ENCODE assay signal across 10 cellular contexts in the genomic region with DNA sequence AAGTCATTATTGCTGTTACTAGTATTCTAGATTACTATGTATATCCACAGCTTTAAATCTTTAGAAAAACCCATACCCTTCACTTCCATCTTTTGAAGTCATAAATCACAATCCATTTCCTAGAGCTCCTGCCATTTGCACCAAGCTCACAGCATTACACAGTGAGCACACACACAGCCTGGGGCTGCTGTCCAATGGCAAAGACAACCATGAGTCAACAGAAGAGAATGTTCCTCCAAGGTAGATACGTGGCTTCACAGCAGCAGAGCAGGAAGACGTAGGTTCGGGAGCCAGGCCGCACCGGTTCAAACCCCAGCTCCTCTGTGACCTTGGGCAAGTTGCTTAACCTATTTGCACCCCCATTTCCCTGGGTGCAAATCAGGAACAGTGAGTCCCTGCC.
DNase-seq lines count a peak whose midpoint lies in the region; ATAC-seq, FAIRE-seq and TF ChIP-seq lines count a peak whose summit lies in the region.
"Had no signal": no experiment of that assay in that cellular context is flagged by ENCODE, and none has a peak within 500 bp of the region (broad histone marks: within the 10 kb centered on the region; RNA-seq: fewer than 3 reads in every experiment).

No MANE protein-coding gene starts in this region.

- no peaks in the 10 kb centered on the region for H3K79me1 ChIP-seq in H9 (ENCODE audit: insufficient read depth, low read depth, low read length, poor library complexity, severe bottlenecking)

- H3K9ac ChIP-seq in fibroblast of lung (ENCODE audit: insufficient read depth, low read length), result no peak overlapping the region
- H3K9ac ChIP-seq in H9 (ENCODE audit: extremely low read depth, insufficient read length, low read length), result no peak overlapping the region

- H3K36me3 ChIP-seq in fibroblast of lung (ENCODE audit: control insufficient read depth, insufficient read depth, low read length) (no peaks in the 10 kb centered on the region), psoas muscle (ENCODE audit: insufficient read depth in 1 of 2, low read depth in 1 of 2) (no peaks in the 10 kb centered on the region)

- H3K4me1 Mint-ChIP-seq in H9, result peaks cover 14 to 15% of the 10 kb centered on the region in 2 experiments
- H3K4me1 Mint-ChIP-seq in WTC11, result peaks cover 5% of the 10 kb centered on the region; the same call in 1 of the 2 replicates

- no peak overlapping the region for H2AFZ ChIP-seq in fibroblast of lung (ENCODE audit: low read length)
- no peak overlapping the region for H2AFZ ChIP-seq in H9 (ENCODE audit: low read length)

- H3K9me3 Mint-ChIP-seq in H9, result no peaks in the 10 kb centered on the region
- no peaks in the 10 kb centered on the region for H3K9me3 Mint-ChIP-seq in WTC11

- WGBS in psoas muscle, 3 donors, result 25 to 33% (median 28%) methylated on average over 5 of the region's 5 CpGs
- WGBS in H9 (ENCODE audit: extremely low coverage, insufficient read length, low lambda C conversion rate), result no CpG with 5 or more reads among the region's 5 CpGs

- H2BK20ac ChIP-seq in H9 (ENCODE audit: low read depth, low read length, poor library complexity, severe bottlenecking), result no peak overlapping the region

- H3K4me2 ChIP-seq in fibroblast of lung (ENCODE audit: extremely low read depth, insufficient read depth, low read length) (no peak overlapping the region), H9 (ENCODE audit: insufficient read depth, insufficient read length, low read length) (no peak overlapping the region)

- H2BK12ac ChIP-seq in H9 (ENCODE audit: insufficient read length, low read depth, low read length), result no peak overlapping the region

- no peaks in the 10 kb centered on the region for H3K9me3 ChIP-seq in fibroblast of lung (ENCODE audit: control insufficient read depth, insufficient read depth, low read depth, low read length)
- H3K9me3 ChIP-seq in psoas muscle, result no peaks in the 10 kb centered on the region
- H3K9me3 ChIP-seq in H9 (ENCODE audit: control insufficient read depth, low read depth, low read length), result no peaks in the 10 kb centered on the region

- H3K56ac ChIP-seq in H9 (ENCODE audit: insufficient read length, low read depth, low read length), result no peak overlapping the region

- H3K27ac ChIP-seq in fibroblast of lung (ENCODE audit: insufficient read depth, low read length) (no peak overlapping the region), psoas muscle (no peak overlapping the region), H9 (ENCODE audit: insufficient read length, low read depth, low read length) (no peak overlapping the region)

- H2BK5ac ChIP-seq in H9 (ENCODE audit: insufficient read length, low read length), result no peak overlapping the region

- no peaks in the 10 kb centered on the region; a peak in 1 of 7 replicates for H3K36me3 Mint-ChIP-seq in H9 (ENCODE audit: insufficient read depth in 1 of 3, low read depth in 3 of 3)
- no peaks in the 10 kb centered on the region for H3K36me3 Mint-ChIP-seq in WTC11

- H3K4me3 ChIP-seq in fibroblast of lung (replicated peaks in 1 of 4; ENCODE audit: control extremely low read depth in 1 of 4, insufficient read depth in 1 of 4, low read depth in 3 of 4, low read length in 4 of 4), result no peak overlapping the region
- no peak overlapping the region for H3K4me3 ChIP-seq in psoas muscle

- H3K18ac ChIP-seq in H9 (ENCODE audit: insufficient read length, low read depth, low read length), result no peak overlapping the region

- intact Hi-C loops in psoas muscle (cut with DNase I), result no loop called here

- H3K27ac Mint-ChIP-seq in H9 (peak overlapping the region in 1 of 3 experiments; percentile 41; a peak in 1 of 7 replicates), WTC11 (no peak overlapping the region; the same call in 1 of the 2 replicates)

- no peaks in the 10 kb centered on the region for H3K4me1 ChIP-seq in fibroblast of lung (ENCODE audit: control insufficient read depth, extremely low read depth, insufficient read depth, low read length)
- peaks cover 18% of the 10 kb centered on the region for H3K4me1 ChIP-seq in psoas muscle
- peaks cover 3% of the 10 kb centered on the region; the same call in 1 of the 2 replicates for H3K4me1 ChIP-seq in H9 (ENCODE audit: insufficient read depth, low read length)

- H3K4ac ChIP-seq in H9 (ENCODE audit: low read depth, low read length), result no peak overlapping the region

- H4K5ac ChIP-seq in H9 (ENCODE audit: insufficient read length, low read depth, low read length), result no peak overlapping the region

- DNase-seq in EL, result peak; percentile 98
- DNase-seq in RCC 7860 (ENCODE audit: low spot score), result peak; percentile 87
- DNase-seq in fibroblast of lung (ENCODE audit: low read depth in 2 of 2), result peak; percentile 85 to 95
- peak; percentile 39 to 68 for DNase-seq in psoas muscle
- no peak for DNase-seq in H9
- no peak for DNase-seq in HUDEP-2 (lab: John Stamatoyannopoulos, UW; ENCODE audit: unreplicated experiment in 76 of 76)
- no peak for DNase-seq in SKM-1 (lab: John Stamatoyannopoulos, UW; ENCODE audit: unreplicated experiment)
- DNase-seq in WTC11 (ENCODE audit: low spot score), result no peak
- DNase-seq: activated CD4-positive, alpha-beta T cell treated with anti-CD3 and anti-CD28 coated beads for 1 hour; NCI-H1105 treated with DMSO at 0.1 percent for 48 hours had no signal

- H3T11ph ChIP-seq in H9 (ENCODE audit: low read length), result no peak overlapping the region

- ATAC-seq in psoas muscle (peak; percentile 85 to 96 (median 91)), WTC11 (no peak)

- H3K23ac ChIP-seq in H9 (ENCODE audit: insufficient read length, low read depth, low read length), result no peak overlapping the region

- no peak overlapping the region for H2AK5ac ChIP-seq in H9 (ENCODE audit: insufficient read length, low read length)

- CTCF ChIA-PET in WTC11 (lab: Charles Lee), result no interaction called here

- TF ChIP-seq CTCF in fibroblast of lung (conservative IDR thresholded peaks at IDR 0.05 in 1 of 2, IDR thresholded peaks at IDR 0.05 in 1 of 2; ENCODE audit: low read depth in 1 of 2, low read length in 2 of 2) (no peak), psoas muscle (IDR thresholded peaks at IDR 0.05) (no peak), H9 (conservative IDR thresholded peaks at IDR 0.05) (no peak), WTC11 (IDR thresholded peaks at IDR 0.05) (no peak)

- H4K20me1 ChIP-seq in fibroblast of lung (ENCODE audit: control insufficient read depth, extremely low read depth, insufficient read depth, low read length) (no peaks in the 10 kb centered on the region), H9 (ENCODE audit: control insufficient read depth, insufficient read depth, insufficient read length) (no peaks in the 10 kb centered on the region)

- H3K4me3 Mint-ChIP-seq in H9 (no peak overlapping the region), WTC11 (no peak overlapping the region)

- peak; percentile 88 for FAIRE-seq in RCC 7860 (lab: Jason Lieb, UNC)

- H2BK120ac ChIP-seq in H9 (ENCODE audit: low read depth, low read length, poor library complexity, severe bottlenecking), result no peak overlapping the region

- H3K27me3 ChIP-seq in fibroblast of lung (ENCODE audit: control insufficient read depth, insufficient read depth, low read length), result no peaks in the 10 kb centered on the region
- no peaks in the 10 kb centered on the region for H3K27me3 ChIP-seq in psoas muscle (ENCODE audit: insufficient read depth in 3 of 3, low read length in 2 of 3)
- H3K27me3 ChIP-seq in H9 (ENCODE audit: insufficient read depth, low read length), result no peaks in the 10 kb centered on the region

- no peaks in the 10 kb centered on the region for H3K23me2 ChIP-seq in H9 (ENCODE audit: insufficient read length, low read depth, low read length, poor library complexity, severe bottlenecking)

- H2BK15ac ChIP-seq in H9 (ENCODE audit: low read depth, low read length), result no peak overlapping the region

- H4K8ac ChIP-seq in H9 (replicated peaks; ENCODE audit: insufficient read length, low read depth, low read length), result no peak overlapping the region

- no peak overlapping the region for H4K91ac ChIP-seq in H9 (ENCODE audit: insufficient read length, low read depth, low read length)

- no peak overlapping the region for H3K14ac ChIP-seq in H9 (ENCODE audit: insufficient read depth, low read length)

- H3K79me2 ChIP-seq in fibroblast of lung (ENCODE audit: control insufficient read depth, insufficient read depth, low read length) (peaks cover 2% of the 10 kb centered on the region), H9 (ENCODE audit: insufficient read depth, low read length) (no peaks in the 10 kb centered on the region)

- no peaks in the 10 kb centered on the region for H3K27me3 Mint-ChIP-seq in H9 (ENCODE audit: low read depth)
- no peaks in the 10 kb centered on the region for H3K27me3 Mint-ChIP-seq in WTC11 (ENCODE audit: low read depth)

- POLR2A ChIA-PET in WTC11 (lab: Charles Lee), result no interaction called here

TF ChIP-seq in WTC11, 78 proteins besides CTCF, POLR2A, EP300 and RAD21:
- no peak for TF ChIP-seq ZBTB21 (CRISPR knock-in tag; IDR thresholded peaks at IDR 0.05; ENCODE audit: borderline replicate concordance)

Comparison
In these comparisons a context has a peak if more than half of its experiments do, and no peak if none do; other contexts are left out.
1. DNase-seq: peak in EL (single experiment), RCC 7860 (single experiment), fibroblast of lung (2 of 2) and psoas muscle (2 of 2); none in H9 (single experiment), HUDEP-2 (0 of 76), SKM-1 (single experiment) and WTC11 (single experiment).